ENCODE assay signal across 1 cellular context in the genomic region with DNA sequence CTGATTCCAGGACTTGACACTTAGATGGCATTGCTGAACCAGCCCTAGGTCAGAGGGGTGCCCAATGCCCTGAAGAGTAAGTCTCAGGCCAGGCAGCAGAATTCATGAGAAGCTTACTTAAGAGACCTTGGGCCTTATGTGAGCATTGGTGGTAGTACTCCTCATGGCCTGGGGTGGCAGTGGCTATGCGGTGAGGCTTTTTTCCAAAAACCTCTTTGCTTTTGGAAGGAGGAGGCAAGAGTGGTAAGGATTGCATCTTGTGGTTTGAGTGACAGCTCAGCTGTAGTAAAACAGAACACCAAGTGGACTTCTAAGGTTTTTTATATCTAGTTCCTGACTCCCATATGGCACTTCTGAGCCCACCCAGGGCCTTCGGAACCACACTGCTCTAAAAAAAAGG.
TF ChIP-seq lines count a peak whose summit lies in the region.

No MANE protein-coding gene starts in this region.

TF ChIP-seq in HepG2, 621 proteins besides CTCF, POLR2A, EP300 and RAD21 (continued from another document):
- TF ChIP-seq, protein P1, sequence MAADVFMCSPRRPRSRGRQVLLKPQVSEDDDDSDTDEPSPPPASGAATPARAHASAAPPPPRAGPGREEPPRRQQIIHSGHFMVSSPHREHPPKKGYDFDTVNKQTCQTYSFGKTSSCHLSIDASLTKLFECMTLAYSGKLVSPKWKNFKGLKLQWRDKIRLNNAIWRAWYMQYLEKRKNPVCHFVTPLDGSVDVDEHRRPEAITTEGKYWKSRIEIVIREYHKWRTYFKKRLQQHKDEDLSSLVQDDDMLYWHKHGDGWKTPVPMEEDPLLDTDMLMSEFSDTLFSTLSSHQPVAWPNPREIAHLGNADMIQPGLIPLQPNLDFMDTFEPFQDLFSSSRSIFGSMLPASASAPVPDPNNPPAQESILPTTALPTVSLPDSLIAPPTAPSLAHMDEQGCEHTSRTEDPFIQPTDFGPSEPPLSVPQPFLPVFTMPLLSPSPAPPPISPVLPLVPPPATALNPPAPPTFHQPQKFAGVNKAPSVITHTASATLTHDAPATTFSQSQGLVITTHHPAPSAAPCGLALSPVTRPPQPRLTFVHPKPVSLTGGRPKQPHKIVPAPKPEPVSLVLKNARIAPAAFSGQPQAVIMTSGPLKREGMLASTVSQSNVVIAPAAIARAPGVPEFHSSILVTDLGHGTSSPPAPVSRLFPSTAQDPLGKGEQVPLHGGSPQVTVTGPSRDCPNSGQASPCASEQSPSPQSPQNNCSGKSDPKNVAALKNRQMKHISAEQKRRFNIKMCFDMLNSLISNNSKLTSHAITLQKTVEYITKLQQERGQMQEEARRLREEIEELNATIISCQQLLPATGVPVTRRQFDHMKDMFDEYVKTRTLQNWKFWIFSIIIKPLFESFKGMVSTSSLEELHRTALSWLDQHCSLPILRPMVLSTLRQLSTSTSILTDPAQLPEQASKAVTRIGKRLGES (CRISPR knock-in tag; IDR thresholded peaks at IDR 0.05; ENCODE audit: borderline replicate concordance): no peak
- no peak for TF ChIP-seq HNF1B (CRISPR knock-in tag; IDR thresholded peaks at IDR 0.05)
